ENCODE assay signal across 11 cellular contexts in genomic region chr5:130541617-130542221, GRCh38.
A peak's percentile ranks its signal among the peaks of the same experiment; 100 is the strongest.
DNase-seq lines count a peak whose midpoint lies in the region; ATAC-seq and TF ChIP-seq lines count a peak whose summit lies in the region.
"Had no signal": no experiment of that assay in that cellular context is flagged by ENCODE, and none has a peak within 500 bp of the region (broad histone marks: within the 10 kb centered on the region; RNA-seq: fewer than 3 reads in every experiment).

No MANE protein-coding gene starts in this region.

- DNase-seq in SIG-M5 treated with dmso at 0.1 percent for 504 hours (lab: John Stamatoyannopoulos, UW; ENCODE audit: unreplicated experiment): peak; percentile 91
- DNase-seq in left lung: no peak
- no peak for DNase-seq in H7
- DNase-seq in putamen (ENCODE audit: low spot score): no peak
- no peak for DNase-seq in NCI-H2171 (lab: John Stamatoyannopoulos, UW)
- DNase-seq: activated naive CD4-positive, alpha-beta T cell treated with anti-CD3 and anti-CD28 coated beads, Interleukin-2, amount 10 ng/mL, durations not matched to agents 7 days and 5 days; NCI-H1417 treated with DMSO at 0.1 percent for 48 hours; T-helper 2 cell had no signal

- H3K36me3 ChIP-seq in left lung (no peaks in the 10 kb centered on the region), H7 (replicated peaks; ENCODE audit: control insufficient read depth, insufficient read depth, low read length) (no peaks in the 10 kb centered on the region)
- H3K36me3 ChIP-seq: esophagus muscularis mucosa had no signal

- no peaks in the 10 kb centered on the region for H3K27me3 ChIP-seq in left lung
- H3K27me3 ChIP-seq in H7 (ENCODE audit: control insufficient read depth, insufficient read depth, low read length): no peaks in the 10 kb centered on the region
- H3K27me3 ChIP-seq: esophagus muscularis mucosa had no signal

- H3K4me1 ChIP-seq in left lung: no peaks in the 10 kb centered on the region
- H3K4me1 ChIP-seq: esophagus muscularis mucosa had no signal

- no peak overlapping the region for H3K27ac ChIP-seq in left lung
- H3K27ac ChIP-seq: esophagus muscularis mucosa had no signal

- ATAC-seq in GM19351 (IDR thresholded peaks at IDR 0.05; ENCODE audit: unreplicated experiment) (peak; percentile 46), HG03342 (IDR thresholded peaks at IDR 0.05; ENCODE audit: unreplicated experiment) (peak; percentile 88), left lung (peak; percentile 34)

- H3K4me3 ChIP-seq in left lung (no peak overlapping the region), H7 (ENCODE audit: insufficient read depth, low read depth, low read length) (no peak overlapping the region)
- H3K4me3 ChIP-seq: esophagus muscularis mucosa had no signal

- H3K9me3 ChIP-seq in left lung: peaks cover 0 to 41% of the 10 kb centered on the region in 2 donors

- TF ChIP-seq CTCF in left lung (IDR thresholded peaks at IDR 0.05): no peak

- intact Hi-C loops in left lung (cut with DNase I): no loop called here

Comparison
In these comparisons a context has a peak if more than half of its experiments do, and no peak if none do; other contexts are left out.
1. ATAC-seq: peak in every context shown above with its lines; median percentile 88 in HG03342; 46 in GM19351; 34 in left lung.